Comparison of ENCODE assay signal across 8 cellular contexts in genomic region chr5:112995764-112996618, GRCh38. TPM values are rescaled to one million over a fixed set of nuclear protein-coding genes. Genes with fewer than 3 reads are reported as not detected.
DNase-seq lines count a peak whose midpoint lies in the region; ATAC-seq and TF ChIP-seq lines count a peak whose summit lies in the region.

No MANE protein-coding gene starts in this region.

- no peak overlapping the region for H3K27ac Mint-ChIP-seq in activated naive CD4-positive, alpha-beta T cell treated with anti-CD3 and anti-CD28 coated beads, Interleukin-2, amount 50 U/mL, for 72 hours
- no peak overlapping the region for H3K27ac Mint-ChIP-seq in progenitor cell of endocrine pancreas

- intact Hi-C loops in Right ventricle myocardium inferior (cut with DNase I), result loop anchor here (2.0 to 5.0 kb wide), 3 partner anchors 335 to 611 kb away; partner anchors contain the start of gene YTHDC2
- intact Hi-C loops in aorta (cut with DNase I), result loop anchor here (5.0 to 10.0 kb wide), 4 partner anchors 339 to 611 kb away; partner anchors contain the start of gene YTHDC2 (in 2 of the 2)

- peak; percentile 88 for TF ChIP-seq CTCF in progenitor cell of endocrine pancreas (IDR thresholded peaks at IDR 0.05; ENCODE audit: unreplicated experiment)

- 19 to 20% methylated on average over 7 of the region's 7 CpGs for WGBS in aorta, 2 donors

- H3K4me1 Mint-ChIP-seq in progenitor cell of endocrine pancreas (ENCODE audit: low read depth), result peaks cover 5% of the 10 kb centered on the region

- H3K27ac ChIP-seq in aorta (ENCODE audit: low read depth in 1 of 2, low read length in 2 of 2), result no peak overlapping the region

- peaks cover 6% of the 10 kb centered on the region in 2 donors for H3K36me3 Mint-ChIP-seq in activated naive CD4-positive, alpha-beta T cell treated with anti-CD3 and anti-CD28 coated beads, Interleukin-2, amount 50 U/mL, for 72 hours
- H3K36me3 Mint-ChIP-seq in progenitor cell of endocrine pancreas (ENCODE audit: insufficient read depth), result peaks cover 4% of the 10 kb centered on the region

- no peaks in the 10 kb centered on the region for H3K27me3 Mint-ChIP-seq in progenitor cell of endocrine pancreas

- no peaks in the 10 kb centered on the region for H3K4me1 ChIP-seq in aorta (ENCODE audit: control insufficient read depth in 1 of 2, insufficient read depth in 2 of 2, low read length in 2 of 2)

- no peaks in the 10 kb centered on the region for H3K36me3 ChIP-seq in aorta (ENCODE audit: control insufficient read depth in 1 of 2, insufficient read depth in 2 of 2, low read length in 1 of 2)

- no peaks in the 10 kb centered on the region for H3K9me3 Mint-ChIP-seq in activated naive CD4-positive, alpha-beta T cell treated with anti-CD3 and anti-CD28 coated beads, Interleukin-2, amount 50 U/mL, for 72 hours
- no peaks in the 10 kb centered on the region for H3K9me3 Mint-ChIP-seq in progenitor cell of endocrine pancreas (ENCODE audit: low read depth)

- peak; percentile 91 for ATAC-seq in GM21619 (IDR thresholded peaks at IDR 0.05; ENCODE audit: unreplicated experiment)
- ATAC-seq in SK-N-SH treated with all-trans-retinoic acid at 6 μM for 48 hours, result peak; percentile 92
- ATAC-seq in activated naive CD4-positive, alpha-beta T cell treated with anti-CD3 and anti-CD28 coated beads, Interleukin-2, amount 50 U/mL, for 72 hours, result peak; percentile 60 to 70
- peak; percentile 83 for ATAC-seq in Right ventricle myocardium inferior
- ATAC-seq in aorta (ENCODE audit: low FRiP score), result peak; percentile 87

- no peak overlapping the region for H3K4me3 Mint-ChIP-seq in progenitor cell of endocrine pancreas (ENCODE audit: low read depth)

- H3K27me3 ChIP-seq in aorta (ENCODE audit: control insufficient read depth in 1 of 2, insufficient read depth in 2 of 2, low read length in 1 of 2), result no peaks in the 10 kb centered on the region

- DNase-seq in ELF-1 (ENCODE audit: low read depth, low spot score) (peak; percentile 63), Right ventricle myocardium inferior (ENCODE audit: missing footprints) (no peak), progenitor cell of endocrine pancreas (ENCODE audit: low spot score, unreplicated experiment) (peak; percentile 53), aorta (peak; percentile 76 to 82)
- peak; percentile 57 for DNase-seq in Jurkat, Clone E6-1 (ENCODE audit: low read depth, low spot score)
- peak in 1 of 2 donors; percentile 80 for DNase-seq in activated naive CD4-positive, alpha-beta T cell treated with anti-CD3 and anti-CD28 coated beads, Interleukin-2, amount 50 U/mL, for 72 hours (ENCODE audit: low spot score in 2 of 2)

- no peak overlapping the region for H3K4me3 ChIP-seq in Jurkat, Clone E6-1 (ENCODE audit: low read length)
- no peak overlapping the region for H3K4me3 ChIP-seq in aorta (ENCODE audit: low read length in 2 of 2)

- no peaks in the 10 kb centered on the region for H3K9me3 ChIP-seq in aorta (ENCODE audit: control insufficient read depth, low read length)

TF ChIP-seq in SK-N-SH treated with all-trans-retinoic acid at 6 μM for 48 hours, 23 proteins besides CTCF, POLR2A, EP300 and RAD21:
- TF ChIP-seq ISL1 (CRISPR knock-in tag; IDR thresholded peaks at IDR 0.05), result no peak
- no peak for TF ChIP-seq ZNF70 (CRISPR knock-in tag; IDR thresholded peaks at IDR 0.05)
- TF ChIP-seq PPARA (CRISPR knock-in tag; IDR thresholded peaks at IDR 0.05; ENCODE audit: borderline replicate concordance), result no peak
- TF ChIP-seq RARB (CRISPR knock-in tag; IDR thresholded peaks at IDR 0.05), result no peak

RNA-seq across cellular contexts. Expression of gene DCP2, which starts 19.4 kb away (rescaled TPM):
- 19.7 TPM for polyA plus RNA-seq in Jurkat, Clone E6-1 (2012; ENCODE audit: insufficient read depth, insufficient read length)
- total RNA-seq in activated naive CD4-positive, alpha-beta T cell treated with anti-CD3 and anti-CD28 coated beads, Interleukin-2, amount 50 U/mL, for 72 hours, result 100 to 1,000 TPM in 1 of 2 donors, 10 to 100 TPM in 1; 82.8 to 136 TPM
- total RNA-seq in Right ventricle myocardium inferior (18.1 TPM), progenitor cell of endocrine pancreas (84.0 and 93.0 TPM in 2 replicates), aorta (10 to 100 TPM; 38.0 to 59.3 TPM)
- polyA plus RNA-seq in aorta, result 1 to 10 TPM; 6.0 to 9.9 TPM
